8 cellular contexts compared by ENCODE assay signal in genomic region chr10:102461187-102462054, GRCh38. TPM values are rescaled to one million over a fixed set of nuclear protein-coding genes. Genes with fewer than 3 reads are reported as not detected.
DNase-seq lines count a peak whose midpoint lies in the region; ATAC-seq and TF ChIP-seq lines count a peak whose summit lies in the region.

No MANE protein-coding gene starts in this region.

- H3K4me3 ChIP-seq in fibroblast of pulmonary artery (replicated peaks; ENCODE audit: low read depth, low read length) = peak overlapping the region; percentile 59

- peaks cover 47% of the 10 kb centered on the region for H3K4me1 Mint-ChIP-seq in nephron progenitor cell
- H3K4me1 Mint-ChIP-seq in stimulated activated naive CD8-positive, alpha-beta T cell treated with anti-CD3 and anti-CD28 coated beads, Interleukin-15, amount 100 ng/mL, for 72 hours = peaks cover 48% of the 10 kb centered on the region

- H3K27me3 Mint-ChIP-seq in nephron progenitor cell (ENCODE audit: low read depth, poor library complexity) = peaks cover 33% of the 10 kb centered on the region
- no peaks in the 10 kb centered on the region for H3K27me3 Mint-ChIP-seq in stimulated activated naive CD8-positive, alpha-beta T cell treated with anti-CD3 and anti-CD28 coated beads, Interleukin-15, amount 100 ng/mL, for 72 hours

- peak overlapping the region; percentile 84 for H3K4me3 Mint-ChIP-seq in nephron progenitor cell
- peak overlapping the region; percentile 89 to 98 for H3K4me3 Mint-ChIP-seq in stimulated activated naive CD8-positive, alpha-beta T cell treated with anti-CD3 and anti-CD28 coated beads, Interleukin-15, amount 100 ng/mL, for 72 hours

- peak; percentile 83 for ATAC-seq in GM21786 (IDR thresholded peaks at IDR 0.05; ENCODE audit: unreplicated experiment)
- ATAC-seq in stimulated activated naive CD8-positive, alpha-beta T cell treated with anti-CD3 and anti-CD28 coated beads, Interleukin-15, amount 100 ng/mL, for 72 hours = peak; percentile 96

- no peaks in the 10 kb centered on the region for H3K9me3 Mint-ChIP-seq in nephron progenitor cell
- no peaks in the 10 kb centered on the region for H3K9me3 Mint-ChIP-seq in stimulated activated naive CD8-positive, alpha-beta T cell treated with anti-CD3 and anti-CD28 coated beads, Interleukin-15, amount 100 ng/mL, for 72 hours

- H3K36me3 Mint-ChIP-seq in nephron progenitor cell (ENCODE audit: low read depth) = no peaks in the 10 kb centered on the region

- DNase-seq in DMS53 (lab: John Stamatoyannopoulos, UW) = peak; percentile 97
- DNase-seq in LHCN-M2 (ENCODE audit: low read depth) = peak; percentile 72
- peak; percentile 69 for DNase-seq in RPMI7951 (ENCODE audit: low read depth)
- peak; percentile 90 for DNase-seq in activated T-helper 9 cell treated with anti-CD3 and anti-CD28 coated beads, Interleukin-2, amount 50 U/mL, for 16 hours (ENCODE audit: low read depth)
- peak; percentile 84 for DNase-seq in fibroblast of pulmonary artery (ENCODE audit: low read depth)
- DNase-seq in nephron progenitor cell = peak; percentile 96
- DNase-seq in stimulated activated naive CD8-positive, alpha-beta T cell treated with anti-CD3 and anti-CD28 coated beads, Interleukin-15, amount 100 ng/mL, for 72 hours = peak; percentile 90 to 93

- TF ChIP-seq CTCF in fibroblast of pulmonary artery (IDR thresholded peaks at IDR 0.05; ENCODE audit: low read length, missing control alignments) (no peak), nephron progenitor cell (IDR thresholded peaks at IDR 0.05) (no peak)

- no peak overlapping the region for H3K27ac Mint-ChIP-seq in nephron progenitor cell
- peak overlapping the region; percentile 92 to 97 for H3K27ac Mint-ChIP-seq in stimulated activated naive CD8-positive, alpha-beta T cell treated with anti-CD3 and anti-CD28 coated beads, Interleukin-15, amount 100 ng/mL, for 72 hours

RNA-seq across cellular contexts. Expression of gene C10orf95, which starts 10.1 kb away (rescaled TPM):
- total RNA-seq in LHCN-M2 (2014; rRNA removed) = 0.06 TPM in 1 of 2 replicates, not detected in the other
- not detected for polyA plus RNA-seq in LHCN-M2 (2012)
- total RNA-seq in RPMI7951 (2014; rRNA removed; shearing (Covaris generic)) = not detected in 2 replicates

RNA-seq across cellular contexts. Expression of gene CUEDC2, which starts 29.0 kb away (rescaled TPM):
- 89.3 and 91.4 TPM in 2 replicates for total RNA-seq in LHCN-M2 (2014; rRNA removed)
- 106 TPM for polyA plus RNA-seq in LHCN-M2 (2012)
- total RNA-seq in RPMI7951 (2014; rRNA removed; shearing (Covaris generic)) = 43.4 and 53.6 TPM in 2 replicates

RNA-seq across cellular contexts. Expression of gene FBXL15, which starts 40.8 kb away (rescaled TPM):
- 15.9 and 22.5 TPM in 2 replicates for total RNA-seq in LHCN-M2 (2014; rRNA removed)
- 7.9 TPM for polyA plus RNA-seq in LHCN-M2 (2012)
- total RNA-seq in RPMI7951 (2014; rRNA removed; shearing (Covaris generic)) = 5.3 and 6.1 TPM in 2 replicates

RNA-seq across cellular contexts. Expression of gene ACTR1A, which starts 41.1 kb away (rescaled TPM):
- total RNA-seq in LHCN-M2 (2014; rRNA removed) = 139 and 159 TPM in 2 replicates
- 145 TPM for polyA plus RNA-seq in LHCN-M2 (2012)
- total RNA-seq in RPMI7951 (2014; rRNA removed; shearing (Covaris generic)) = 116 and 179 TPM in 2 replicates

RNA-seq across cellular contexts. Expression of gene SUFU, which starts 42.4 kb away (rescaled TPM):
- 4.0 and 4.3 TPM in 2 replicates for total RNA-seq in LHCN-M2 (2014; rRNA removed)
- polyA plus RNA-seq in LHCN-M2 (2012) = 7.6 TPM
- total RNA-seq in RPMI7951 (2014; rRNA removed; shearing (Covaris generic)) = 3.7 and 4.0 TPM in 2 replicates

Comparison
In these comparisons a context has a peak if more than half of its experiments do, and no peak if none do; other contexts are left out.
1. Peak in every context shown above with its lines: DNase-seq, ATAC-seq and H3K4me3 ChIP-seq.